24 cellular contexts compared by ENCODE assay signal in the genomic region with DNA sequence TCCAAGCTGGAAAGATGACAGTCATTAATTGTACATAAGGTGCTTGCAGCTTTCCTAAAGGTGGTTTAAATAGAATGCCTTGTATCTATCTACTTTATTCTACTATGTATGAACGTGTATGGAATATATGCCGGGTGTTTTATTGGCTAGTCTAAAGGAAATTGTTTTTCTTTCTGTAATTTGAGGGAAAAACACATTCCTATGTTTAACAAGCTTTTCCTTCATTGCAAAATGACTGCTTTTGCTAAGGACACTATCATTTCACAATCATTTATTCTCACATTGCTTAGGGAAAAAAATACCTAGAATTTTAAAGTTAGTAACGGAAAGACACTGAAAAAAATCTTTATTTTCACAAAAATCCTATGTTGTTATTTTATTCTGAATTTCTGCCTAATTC.
"Had no signal": no experiment of that assay in that cellular context is flagged by ENCODE, and none has a peak within 500 bp of the region (broad histone marks: within the 10 kb centered on the region; RNA-seq: fewer than 3 reads in every experiment).

No MANE protein-coding gene starts in this region.

- H3K27me3 ChIP-seq: colonic mucosa, esophagus muscularis mucosa, right lobe of liver, suprapubic skin, transverse colon, upper lobe of right lung, vagina had no signal

- ATAC-seq: left ventricle myocardium superior; lower lobe of right lung; natural killer cell; right lobe of liver; stimulated activated naive CD8-positive, alpha-beta T cell treated with anti-CD3 and anti-CD28 coated beads, Interleukin-15, amount 100 ng/mL, for 72 hours; upper lobe of right lung had no signal

- H3K9me3 Mint-ChIP-seq: dendritic cell treated with granulocyte-macrophage colony-stimulating factor and Interleukin-4, amounts not matched to agents 40 ng/mL and 50 ng/mL, for 4 days; natural killer cell; stimulated activated naive CD8-positive, alpha-beta T cell treated with anti-CD3 and anti-CD28 coated beads, Interleukin-15, amount 100 ng/mL, for 72 hours had no signal

- H3K36me3 Mint-ChIP-seq: natural killer cell had no signal

- H3K4me3 Mint-ChIP-seq: dendritic cell treated with granulocyte-macrophage colony-stimulating factor and Interleukin-4, amounts not matched to agents 40 ng/mL and 50 ng/mL, for 4 days; natural killer cell; stimulated activated naive CD8-positive, alpha-beta T cell treated with anti-CD3 and anti-CD28 coated beads, Interleukin-15, amount 100 ng/mL, for 72 hours had no signal

- H3K9me3 ChIP-seq: colonic mucosa, esophagus muscularis mucosa, lower lobe of right lung, neutrophil, right lobe of liver, suprapubic skin, transverse colon, upper lobe of right lung, vagina had no signal

- H3K27ac ChIP-seq: colonic mucosa, esophagus muscularis mucosa, lower lobe of right lung, neutrophil, parathyroid adenoma, right lobe of liver, suprapubic skin, transverse colon, upper lobe of right lung, vagina had no signal

- H3K4me3 ChIP-seq: colonic mucosa, esophagus muscularis mucosa, lower lobe of right lung, right lobe of liver, smooth muscle cell, suprapubic skin, transverse colon, upper lobe of right lung, vagina had no signal

- H3K27me3 Mint-ChIP-seq: progenitor cell of endocrine pancreas had no signal

- H3K4me2 ChIP-seq: smooth muscle cell had no signal

- DNase-seq: colonic mucosa; effector memory CD4-positive, alpha-beta T cell; foreskin melanocyte; hypothalamus; left ventricle myocardium superior; lower lobe of right lung; natural killer cell; right lobe of liver; stimulated activated CD4-positive, alpha-beta T cell treated with anti-CD3 and anti-CD28 coated beads, Interleukin-12 subunit alpha, Interleukin-12 subunit beta, amount 100 ng/mL, for 4 hours; stimulated activated CD4-positive, alpha-beta T cell treated with anti-CD3 and anti-CD28 coated beads, Interleukin-1b, Interleukin-23, amount 100 ng/mL, for 48 hours; stimulated activated CD4-positive, alpha-beta T cell treated with anti-CD3 and anti-CD28 coated beads, Interleukin-4, amount 100 ng/mL, for 1 hour; stimulated activated CD8-positive, alpha-beta memory T cell treated with anti-CD3 and anti-CD28 coated beads, Interleukin-4, amount 100 ng/mL, for 48 hours; stimulated activated naive CD4-positive, alpha-beta T cell; stimulated activated naive CD8-positive, alpha-beta T cell treated with anti-CD3 and anti-CD28 coated beads, Interleukin-15, amount 100 ng/mL, for 72 hours; transverse colon; upper lobe of right lung had no signal

- H3K36me3 ChIP-seq: colonic mucosa, esophagus muscularis mucosa, lower lobe of right lung, neutrophil, right lobe of liver, suprapubic skin, transverse colon, upper lobe of right lung, vagina had no signal

- H3K4me1 ChIP-seq: colonic mucosa, esophagus muscularis mucosa, lower lobe of right lung, parathyroid adenoma, right lobe of liver, suprapubic skin, transverse colon, upper lobe of right lung, vagina had no signal

- H3K4me1 Mint-ChIP-seq: natural killer cell; stimulated activated naive CD8-positive, alpha-beta T cell treated with anti-CD3 and anti-CD28 coated beads, Interleukin-15, amount 100 ng/mL, for 72 hours had no signal

- H3K27ac Mint-ChIP-seq: dendritic cell treated with granulocyte-macrophage colony-stimulating factor and Interleukin-4, amounts not matched to agents 40 ng/mL and 50 ng/mL, for 4 days; natural killer cell; progenitor cell of endocrine pancreas; stimulated activated naive CD8-positive, alpha-beta T cell treated with anti-CD3 and anti-CD28 coated beads, Interleukin-15, amount 100 ng/mL, for 72 hours had no signal

- H3K79me2 ChIP-seq: parathyroid adenoma had no signal

- H2AFZ ChIP-seq: parathyroid adenoma had no signal

- H3K9ac ChIP-seq: parathyroid adenoma had no signal
